ENCODE assay signal across 25 cellular contexts in the genomic region with DNA sequence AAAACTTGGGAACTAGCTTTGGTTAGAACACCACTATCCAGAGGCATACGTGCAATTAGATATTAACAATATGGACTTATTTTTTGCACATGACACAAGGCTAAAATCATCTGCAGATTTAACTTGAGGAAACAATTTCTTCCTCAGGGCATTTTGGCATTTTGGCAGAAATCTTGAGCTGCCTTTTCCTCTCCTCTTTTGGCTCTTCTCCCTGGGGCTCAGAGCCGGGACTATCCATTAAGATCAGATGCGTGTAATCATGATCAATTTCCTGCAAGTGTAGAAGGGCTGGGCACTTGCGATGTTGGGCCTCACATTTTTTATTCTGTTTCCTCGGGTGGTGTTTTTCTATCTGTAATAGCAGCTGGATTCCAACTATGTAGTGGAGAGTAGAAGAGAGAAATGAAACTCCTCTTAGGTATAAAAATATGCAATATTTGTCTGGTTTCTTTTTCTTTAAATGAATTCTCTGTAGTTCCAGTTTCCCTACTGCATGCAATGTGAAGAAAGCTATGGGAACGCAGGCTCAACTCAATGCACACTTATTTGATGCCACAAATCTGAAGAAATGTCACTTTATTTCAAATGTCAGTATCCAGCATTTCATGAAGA.
"Had no signal": no experiment of that assay in that cellular context is flagged by ENCODE, and none has a peak within 500 bp of the region (broad histone marks: within the 10 kb centered on the region; RNA-seq: fewer than 3 reads in every experiment).

No MANE protein-coding gene starts in this region.

- H3K36me3 Mint-ChIP-seq: activated naive CD4-positive, alpha-beta T cell treated with anti-CD3 and anti-CD28 coated beads, Interleukin-2, amount 10 ng/mL, durations not matched to agents 7 days and 5 days had no signal

- H3K4me1 Mint-ChIP-seq: activated B cell treated with CpG ODN at 0.5 μM for 24 hours; activated naive CD4-positive, alpha-beta T cell treated with anti-CD3 and anti-CD28 coated beads, Interleukin-2, amount 10 ng/mL, durations not matched to agents 7 days and 5 days; activated naive CD8-positive, alpha-beta T cell treated with anti-CD3 and anti-CD28 coated beads, Interleukin-2, amount 50 U/mL, for 24 hours; nephron progenitor cell had no signal

- H3K27me3 ChIP-seq: brain microvascular endothelial cell, tibial nerve, uterus had no signal

- DNase-seq: activated B cell treated with CpG ODN at 0.5 μM for 24 hours; activated CD4-positive, alpha-beta T cell treated with anti-CD3 and anti-CD28 coated beads for 48 hours; activated CD8-positive, alpha-beta T cell treated with anti-CD3 and anti-CD28 coated beads for 36 hours; activated naive CD4-positive, alpha-beta T cell treated with anti-CD3 and anti-CD28 coated beads, Interleukin-2, amount 10 ng/mL, durations not matched to agents 7 days and 5 days; activated naive CD8-positive, alpha-beta T cell treated with anti-CD3 and anti-CD28 coated beads, Interleukin-2, amount 50 U/mL, for 24 hours; activated T-cell treated with anti-CD3 and anti-CD28 coated beads, Interleukin-2, amount 50 U/mL, for 4 hours; aorta; brain microvascular endothelial cell; central memory CD4-positive, alpha-beta T cell; endodermal cell; hypothalamus; islet precursor cell; left colon; midbrain; nephron progenitor cell; occipital lobe; stimulated activated CD4-positive, alpha-beta T cell treated with anti-CD3 and anti-CD28 coated beads, Interleukin-2, amount 100 ng/mL, for 24 hours; stimulated activated naive CD8-positive, alpha-beta T cell treated with anti-CD3 and anti-CD28 coated beads, Interleukin-15, Interleukin-2, amounts not matched to agents 100 U/mL and 50 U/mL, for 24 hours; substantia nigra; uterus had no signal

- H3K27ac ChIP-seq: brain microvascular endothelial cell, epithelial cell of prostate, tibial nerve had no signal

- ATAC-seq: activated CD8-positive, alpha-beta T cell treated with anti-CD3 and anti-CD28 coated beads for 36 hours; activated naive CD8-positive, alpha-beta T cell treated with anti-CD3 and anti-CD28 coated beads, Interleukin-2, amount 50 U/mL, for 24 hours; activated T-cell treated with anti-CD3 and anti-CD28 coated beads, Interleukin-2, amount 50 U/mL, for 4 hours; left colon; stimulated activated naive CD8-positive, alpha-beta T cell treated with anti-CD3 and anti-CD28 coated beads, Interleukin-15, Interleukin-2, amounts not matched to agents 100 U/mL and 50 U/mL, for 24 hours had no signal

- H3K27me3 Mint-ChIP-seq: activated B cell treated with CpG ODN at 0.5 μM for 24 hours; activated CD8-positive, alpha-beta T cell treated with anti-CD3 and anti-CD28 coated beads for 36 hours; activated naive CD4-positive, alpha-beta T cell treated with anti-CD3 and anti-CD28 coated beads, Interleukin-2, amount 10 ng/mL, durations not matched to agents 7 days and 5 days; activated naive CD8-positive, alpha-beta T cell treated with anti-CD3 and anti-CD28 coated beads, Interleukin-2, amount 50 U/mL, for 24 hours had no signal

- H3K9me3 Mint-ChIP-seq: activated CD8-positive, alpha-beta T cell treated with anti-CD3 and anti-CD28 coated beads for 36 hours; activated naive CD8-positive, alpha-beta T cell treated with anti-CD3 and anti-CD28 coated beads, Interleukin-2, amount 50 U/mL, for 24 hours; nephron progenitor cell; T-helper 2 cell treated with Interferon-gamma antibody and Interleukin-4, amounts not matched to agents 5 μg/mL and 100 μg/mL, for 36 hours had no signal

- H3K4me3 ChIP-seq: lung, tibial nerve, uterus had no signal

- H3K9me3 ChIP-seq: tibial nerve, uterus had no signal

- H3K4me1 ChIP-seq: tibial nerve had no signal

- H3K36me3 ChIP-seq: brain microvascular endothelial cell, tibial nerve, uterus had no signal

- H3K4me3 Mint-ChIP-seq: activated B cell treated with CpG ODN at 0.5 μM for 24 hours; activated CD8-positive, alpha-beta T cell treated with anti-CD3 and anti-CD28 coated beads for 36 hours; activated naive CD4-positive, alpha-beta T cell treated with anti-CD3 and anti-CD28 coated beads, Interleukin-2, amount 10 ng/mL, durations not matched to agents 7 days and 5 days; activated naive CD8-positive, alpha-beta T cell treated with anti-CD3 and anti-CD28 coated beads, Interleukin-2, amount 50 U/mL, for 24 hours; activated T-cell treated with anti-CD3 and anti-CD28 coated beads, Interleukin-2, amount 50 U/mL, for 4 hours; endodermal cell; nephron progenitor cell; T-helper 2 cell treated with Interferon-gamma antibody and Interleukin-4, amounts not matched to agents 5 μg/mL and 100 μg/mL, for 36 hours had no signal

- H3K27ac Mint-ChIP-seq: activated B cell treated with CpG ODN at 0.5 μM for 24 hours; activated CD8-positive, alpha-beta T cell treated with anti-CD3 and anti-CD28 coated beads for 36 hours; activated naive CD4-positive, alpha-beta T cell treated with anti-CD3 and anti-CD28 coated beads, Interleukin-2, amount 10 ng/mL, durations not matched to agents 7 days and 5 days; activated naive CD8-positive, alpha-beta T cell treated with anti-CD3 and anti-CD28 coated beads, Interleukin-2, amount 50 U/mL, for 24 hours; endodermal cell; nephron progenitor cell; progenitor cell of endocrine pancreas; T-helper 2 cell treated with Interferon-gamma antibody and Interleukin-4, amounts not matched to agents 5 μg/mL and 100 μg/mL, for 36 hours had no signal
